23 cellular contexts compared by ENCODE assay signal in the genomic region with DNA sequence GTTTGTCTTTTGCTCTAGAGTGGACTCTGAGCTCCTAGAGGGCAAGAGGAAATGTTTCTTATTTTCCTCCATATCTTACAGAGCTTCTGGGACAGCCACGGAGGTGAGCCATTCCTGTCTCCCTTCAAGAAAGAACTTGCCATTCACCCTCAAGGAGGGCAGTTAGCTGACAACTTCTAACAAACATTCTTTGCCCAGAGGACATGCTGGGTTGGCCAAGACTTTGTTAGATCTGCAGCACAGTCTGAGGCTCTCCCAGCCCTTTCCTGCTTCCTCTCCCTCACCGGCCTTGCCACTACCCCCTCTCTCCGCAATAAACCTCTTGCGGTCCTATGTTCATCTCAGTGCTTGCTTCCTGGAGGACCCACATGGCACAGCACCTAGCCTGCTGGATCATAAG. TPM values are rescaled to one million over a fixed set of nuclear protein-coding genes. Genes with fewer than 3 reads are reported as not detected.
"Had no signal": no experiment of that assay in that cellular context is flagged by ENCODE, and none has a peak within 500 bp of the region (broad histone marks: within the 10 kb centered on the region; RNA-seq: fewer than 3 reads in every experiment).

No MANE protein-coding gene starts in this region.

- H3K4me2 ChIP-seq: SK-N-SH had no signal

- H3K27me3 ChIP-seq: gastrocnemius medialis, heart left ventricle, ovary, testis had no signal

- DNase-seq: activated CD4-positive, alpha-beta T cell treated with anti-CD3 and anti-CD28 coated beads for 36 hours; activated CD8-positive, alpha-beta T cell treated with anti-CD3 and anti-CD28 coated beads for 36 hours; activated effector memory CD4-positive, alpha-beta T cell treated with anti-CD3 and anti-CD28 coated beads, Interleukin-2, amount 50 U/mL, for 16 hours; activated T-cell treated with anti-CD3 and anti-CD28 coated beads, Interleukin-2, amount 50 U/mL, for 4 hours; effector memory CD4-positive, alpha-beta T cell; erythroblast; gastrocnemius medialis; heart left ventricle; SK-N-SH; stimulated activated naive CD8-positive, alpha-beta T cell treated with anti-CD3 and anti-CD28 coated beads, Interleukin-15, amount 100 ng/mL, for 72 hours; T-helper 1 cell; testis had no signal

- H3K36me3 Mint-ChIP-seq: activated naive CD4-positive, alpha-beta T cell treated with anti-CD3 and anti-CD28 coated beads, Interleukin-2, amount 50 U/mL, for 72 hours; brain had no signal

- H3K9me3 ChIP-seq: gastrocnemius medialis, heart left ventricle, ovary, SK-N-SH, spleen, testis had no signal

- ATAC-seq: activated CD4-positive, alpha-beta T cell treated with anti-CD3 and anti-CD28 coated beads for 36 hours; activated CD8-positive, alpha-beta T cell treated with anti-CD3 and anti-CD28 coated beads for 36 hours; activated naive CD4-positive, alpha-beta T cell treated with anti-CD3 and anti-CD28 coated beads, Interleukin-2, amount 50 U/mL, for 72 hours; activated T-cell treated with anti-CD3 and anti-CD28 coated beads, Interleukin-2, amount 50 U/mL, for 4 hours; gastrocnemius medialis; heart left ventricle; left lobe of liver; sciatic nerve; stimulated activated naive CD8-positive, alpha-beta T cell treated with anti-CD3 and anti-CD28 coated beads, Interleukin-15, amount 100 ng/mL, for 72 hours had no signal

- H3K27ac ChIP-seq: gastrocnemius medialis, heart left ventricle, ovary, spleen, testis had no signal

- H3K4me3 Mint-ChIP-seq: activated CD4-positive, alpha-beta T cell treated with anti-CD3 and anti-CD28 coated beads for 36 hours; activated CD8-positive, alpha-beta T cell treated with anti-CD3 and anti-CD28 coated beads for 36 hours; activated T-cell treated with anti-CD3 and anti-CD28 coated beads, Interleukin-2, amount 50 U/mL, for 4 hours; brain; stimulated activated naive CD8-positive, alpha-beta T cell treated with anti-CD3 and anti-CD28 coated beads, Interleukin-15, amount 100 ng/mL, for 72 hours had no signal

- H3K27me3 Mint-ChIP-seq: activated CD8-positive, alpha-beta T cell treated with anti-CD3 and anti-CD28 coated beads for 36 hours; stimulated activated naive CD8-positive, alpha-beta T cell treated with anti-CD3 and anti-CD28 coated beads, Interleukin-15, amount 100 ng/mL, for 72 hours had no signal

- H3K9me3 Mint-ChIP-seq: activated CD8-positive, alpha-beta T cell treated with anti-CD3 and anti-CD28 coated beads for 36 hours; activated naive CD4-positive, alpha-beta T cell treated with anti-CD3 and anti-CD28 coated beads, Interleukin-2, amount 50 U/mL, for 72 hours; activated T-cell treated with anti-CD3 and anti-CD28 coated beads, Interleukin-2, amount 50 U/mL, for 4 hours; brain; stimulated activated naive CD8-positive, alpha-beta T cell treated with anti-CD3 and anti-CD28 coated beads, Interleukin-15, amount 100 ng/mL, for 72 hours had no signal

- H3K27ac Mint-ChIP-seq: activated CD4-positive, alpha-beta T cell treated with anti-CD3 and anti-CD28 coated beads for 36 hours; activated CD8-positive, alpha-beta T cell treated with anti-CD3 and anti-CD28 coated beads for 36 hours; activated naive CD4-positive, alpha-beta T cell treated with anti-CD3 and anti-CD28 coated beads, Interleukin-2, amount 50 U/mL, for 72 hours; brain; stimulated activated naive CD8-positive, alpha-beta T cell treated with anti-CD3 and anti-CD28 coated beads, Interleukin-15, amount 100 ng/mL, for 72 hours had no signal

- H3K36me3 ChIP-seq: gastrocnemius medialis, heart left ventricle, ovary, spleen had no signal

- H3K4me3 ChIP-seq: gastrocnemius medialis, heart left ventricle, ovary, spleen, testis had no signal

- H3K9ac ChIP-seq: SK-N-SH had no signal

RNA-seq across cellular contexts. Expression of a gene that starts 2.5 kb away (rescaled TPM):
- total RNA-seq: gastrocnemius medialis, left lobe of liver had no signal

RNA-seq across cellular contexts. Expression of a gene that starts 26.8 kb away (rescaled TPM):
- total RNA-seq: activated CD4-positive, alpha-beta T cell treated with anti-CD3 and anti-CD28 coated beads for 36 hours; activated CD8-positive, alpha-beta T cell treated with anti-CD3 and anti-CD28 coated beads for 36 hours; activated naive CD4-positive, alpha-beta T cell treated with anti-CD3 and anti-CD28 coated beads, Interleukin-2, amount 50 U/mL, for 72 hours; gastrocnemius medialis; lung microvascular endothelial cell; mononuclear cell; spleen had no signal
- polyA plus RNA-seq: neural cell had no signal

RNA-seq across cellular contexts. Expression of a gene that starts 37.1 kb away (rescaled TPM):
- total RNA-seq: activated CD4-positive, alpha-beta T cell treated with anti-CD3 and anti-CD28 coated beads for 36 hours; activated CD8-positive, alpha-beta T cell treated with anti-CD3 and anti-CD28 coated beads for 36 hours; activated naive CD4-positive, alpha-beta T cell treated with anti-CD3 and anti-CD28 coated beads, Interleukin-2, amount 50 U/mL, for 72 hours; activated T-cell treated with anti-CD3 and anti-CD28 coated beads, Interleukin-2, amount 50 U/mL, for 4 hours; mononuclear cell; pulmonary artery endothelial cell; sciatic nerve; ureter had no signal
- polyA plus RNA-seq: neural cell, SK-N-SH, spleen had no signal
